In the genomic region with DNA sequence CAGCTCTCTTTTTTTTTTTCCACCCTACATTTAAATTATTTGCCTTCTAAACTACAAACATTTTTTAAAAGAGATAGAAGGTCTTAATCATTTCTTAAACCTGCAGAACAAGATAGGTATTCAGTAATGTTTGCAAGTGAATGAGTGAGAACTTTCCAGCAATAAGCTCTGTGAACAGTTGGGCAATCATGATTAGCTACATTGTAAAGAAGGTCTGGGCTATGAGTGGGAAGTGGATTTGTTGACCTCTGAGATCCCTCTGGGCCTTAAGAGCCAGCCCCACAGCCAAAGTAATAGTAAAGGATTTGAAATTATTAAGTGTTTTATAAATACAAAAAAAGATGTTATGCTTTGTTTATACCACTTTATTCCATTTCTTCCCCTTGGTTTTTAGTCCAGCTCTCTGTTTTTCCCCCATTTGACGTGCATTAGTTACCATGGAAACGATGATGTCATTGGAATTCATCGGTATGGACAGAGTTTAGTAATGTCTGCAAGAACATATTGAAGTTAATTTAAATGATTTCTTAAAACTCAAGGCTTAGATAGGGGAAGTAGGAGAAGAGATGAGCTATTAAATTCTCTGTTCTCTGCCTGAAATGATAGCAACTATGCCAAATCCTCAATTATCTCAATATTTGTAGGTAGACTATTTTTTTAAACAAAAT, we compare ENCODE assay signal across 14 cellular contexts.
A peak's percentile ranks its signal among the peaks of the same experiment; 100 is the strongest.
DNase-seq lines count a peak whose midpoint lies in the region; FAIRE-seq and TF ChIP-seq lines count a peak whose summit lies in the region.
"Had no signal": no experiment of that assay in that cellular context is flagged by ENCODE, and none has a peak within 500 bp of the region (broad histone marks: within the 10 kb centered on the region; RNA-seq: fewer than 3 reads in every experiment).

No MANE protein-coding gene starts in this region.

- intact Hi-C loops in activated T-helper 2 cell treated with anti-CD3 and anti-CD28 coated beads, Interferon-gamma antibody, Interleukin-2, Interleukin-4, amounts not matched to agents 10 μg/mL and 5 μg/mL and 100 μg/mL, durations not matched to agents 14 hours and 24 hours and 36 hours (cut with micrococcal nuclease), result no loop called here

- H3K27ac Mint-ChIP-seq in activated T-helper 2 cell treated with anti-CD3 and anti-CD28 coated beads, Interferon-gamma antibody, Interleukin-2, Interleukin-4, amounts not matched to agents 10 μg/mL and 5 μg/mL and 100 μg/mL, durations not matched to agents 14 hours and 24 hours and 36 hours, result no peak overlapping the region
- H3K27ac Mint-ChIP-seq: activated naive CD8-positive, alpha-beta T cell treated with anti-CD3 and anti-CD28 coated beads for 36 hours; IgD-negative memory B cell had no signal

- TF ChIP-seq POLR2A in H54 (IDR thresholded peaks at IDR 0.05; ENCODE audit: low read depth, low read length), result no peak

- TF ChIP-seq CTCF in choroid plexus epithelial cell (conservative IDR thresholded peaks at IDR 0.05; ENCODE audit: low read depth, low read length), result no peak

- FAIRE-seq in H54 (lab: Jason Lieb, UNC), result no peak
- FAIRE-seq: H1, TTC549 had no signal

- no peaks in the 10 kb centered on the region for H3K36me3 Mint-ChIP-seq in activated T-helper 2 cell treated with anti-CD3 and anti-CD28 coated beads, Interferon-gamma antibody, Interleukin-2, Interleukin-4, amounts not matched to agents 10 μg/mL and 5 μg/mL and 100 μg/mL, durations not matched to agents 14 hours and 24 hours and 36 hours (ENCODE audit: low read depth)

- no peak overlapping the region for H3K4me3 ChIP-seq in choroid plexus epithelial cell (ENCODE audit: low read depth, low read length)

- DNase-seq in EL (peak; percentile 75), NCI-H69 (lab: John Stamatoyannopoulos, UW) (peak; percentile 18), choroid plexus epithelial cell (ENCODE audit: low read depth) (peak; percentile 92), myocyte (ENCODE audit: low read depth) (peak; percentile 16), Kasumi-1 (lab: John Stamatoyannopoulos, UW) (no peak), H54 (ENCODE audit: insufficient read length, low spot score) (no peak), activated gamma-delta T cell treated with Interleukin-2 at 50 U/mL for 16 hours (no peak)
- DNase-seq in activated T-helper 2 cell treated with anti-CD3 and anti-CD28 coated beads, Interferon-gamma antibody, Interleukin-2, Interleukin-4, amounts not matched to agents 10 μg/mL and 5 μg/mL and 100 μg/mL, durations not matched to agents 14 hours and 24 hours and 36 hours (ENCODE audit: low spot score), result no peak
- DNase-seq: activated naive CD8-positive, alpha-beta T cell treated with anti-CD3 and anti-CD28 coated beads for 36 hours; CD4-positive, CD25-positive, alpha-beta regulatory T cell; NCI-H1930 had no signal

- no peaks in the 10 kb centered on the region for H3K27me3 Mint-ChIP-seq in activated T-helper 2 cell treated with anti-CD3 and anti-CD28 coated beads, Interferon-gamma antibody, Interleukin-2, Interleukin-4, amounts not matched to agents 10 μg/mL and 5 μg/mL and 100 μg/mL, durations not matched to agents 14 hours and 24 hours and 36 hours (ENCODE audit: low read depth)
- H3K27me3 Mint-ChIP-seq: activated naive CD8-positive, alpha-beta T cell treated with anti-CD3 and anti-CD28 coated beads for 36 hours; CD4-positive, CD25-positive, alpha-beta regulatory T cell; IgD-negative memory B cell had no signal

- H3K9me3 Mint-ChIP-seq in activated T-helper 2 cell treated with anti-CD3 and anti-CD28 coated beads, Interferon-gamma antibody, Interleukin-2, Interleukin-4, amounts not matched to agents 10 μg/mL and 5 μg/mL and 100 μg/mL, durations not matched to agents 14 hours and 24 hours and 36 hours, result no peaks in the 10 kb centered on the region
- H3K9me3 Mint-ChIP-seq: activated naive CD8-positive, alpha-beta T cell treated with anti-CD3 and anti-CD28 coated beads for 36 hours; IgD-negative memory B cell had no signal

- H3K4me1 Mint-ChIP-seq in activated T-helper 2 cell treated with anti-CD3 and anti-CD28 coated beads, Interferon-gamma antibody, Interleukin-2, Interleukin-4, amounts not matched to agents 10 μg/mL and 5 μg/mL and 100 μg/mL, durations not matched to agents 14 hours and 24 hours and 36 hours (ENCODE audit: low read depth), result no peaks in the 10 kb centered on the region
- H3K4me1 Mint-ChIP-seq: activated naive CD8-positive, alpha-beta T cell treated with anti-CD3 and anti-CD28 coated beads for 36 hours; IgD-negative memory B cell had no signal

- no peak overlapping the region for H3K4me3 Mint-ChIP-seq in activated T-helper 2 cell treated with anti-CD3 and anti-CD28 coated beads, Interferon-gamma antibody, Interleukin-2, Interleukin-4, amounts not matched to agents 10 μg/mL and 5 μg/mL and 100 μg/mL, durations not matched to agents 14 hours and 24 hours and 36 hours (ENCODE audit: low read depth)
- H3K4me3 Mint-ChIP-seq: activated naive CD8-positive, alpha-beta T cell treated with anti-CD3 and anti-CD28 coated beads for 36 hours; CD4-positive, CD25-positive, alpha-beta regulatory T cell; IgD-negative memory B cell had no signal

Comparison
In these comparisons a context has a peak if more than half of its experiments do, and no peak if none do; other contexts are left out.
1. DNase-seq: peak in EL (single experiment), NCI-H69 (single experiment), choroid plexus epithelial cell (single experiment) and myocyte (single experiment); none in Kasumi-1 (0 of 2), H54 (single experiment), activated gamma-delta T cell treated with Interleukin-2 at 50 U/mL for 16 hours (single experiment) and activated T-helper 2 cell treated with anti-CD3 and anti-CD28 coated beads, Interferon-gamma antibody, Interleukin-2, Interleukin-4, amounts not matched to agents 10 μg/mL and 5 μg/mL and 100 μg/mL, durations not matched to agents 14 hours and 24 hours and 36 hours (single experiment).